In the genomic region with DNA sequence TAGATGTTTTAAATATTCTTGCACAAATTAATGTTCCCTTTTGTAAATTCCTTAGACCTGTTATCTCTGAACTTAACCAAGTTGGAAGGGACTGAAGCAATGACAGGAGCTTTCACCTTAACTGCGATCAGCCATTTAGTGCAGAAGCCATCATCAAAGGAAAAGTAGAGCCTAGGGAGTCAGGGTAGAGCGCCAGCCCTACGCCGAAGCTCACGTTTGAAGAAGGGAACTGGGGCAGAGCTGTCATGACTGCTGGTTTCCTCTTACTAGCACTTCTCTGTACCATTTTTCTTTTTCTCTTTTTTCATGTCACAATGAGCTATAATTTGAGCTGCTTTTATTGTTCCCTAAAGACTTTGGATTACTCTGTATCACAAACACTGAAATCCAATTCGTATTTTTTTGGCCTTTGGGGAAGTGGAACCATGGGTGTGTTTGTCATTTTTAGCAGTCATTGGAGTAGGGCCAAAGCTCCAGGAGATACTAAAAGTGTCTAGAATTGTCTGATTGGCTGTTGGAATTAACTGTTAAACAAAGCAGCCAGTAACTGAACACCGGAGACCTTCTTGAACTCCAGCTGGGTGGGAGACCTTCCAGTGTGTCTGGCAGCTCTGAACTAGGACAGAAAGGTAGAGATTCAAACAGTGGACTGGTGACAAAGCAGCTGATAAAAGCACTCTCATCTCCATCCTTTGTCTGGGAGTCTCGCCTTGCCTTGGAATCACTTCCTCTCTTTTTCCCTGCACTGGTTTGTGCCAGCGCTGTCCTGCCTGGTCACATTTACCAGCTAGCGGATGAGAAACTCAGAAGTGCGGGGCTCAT, we compare ENCODE assay signal across 7 cellular contexts. TPM values are rescaled to one million over a fixed set of nuclear protein-coding genes. Genes with fewer than 3 reads are reported as not detected.
DNase-seq lines count a peak whose midpoint lies in the region; ATAC-seq and TF ChIP-seq lines count a peak whose summit lies in the region.

No MANE protein-coding gene starts in this region.

- H3K27ac Mint-ChIP-seq in IgD-negative memory B cell (peak overlapping the region in 2 of 3 donors; percentile 28 to 64), endodermal cell (peak overlapping the region; percentile 32)

- ATAC-seq in GM19397 (IDR thresholded peaks at IDR 0.05; ENCODE audit: unreplicated experiment) = no peak
- ATAC-seq in HG03135 (IDR thresholded peaks at IDR 0.05; ENCODE audit: unreplicated experiment) = no peak
- no peak for ATAC-seq in GM18907 (IDR thresholded peaks at IDR 0.05; ENCODE audit: unreplicated experiment)

- H3K4me1 ChIP-seq in endodermal cell (ENCODE audit: control insufficient read depth, insufficient read depth, low read length) = no peaks in the 10 kb centered on the region

- peaks cover 16% of the 10 kb centered on the region for H3K36me3 ChIP-seq in endodermal cell (ENCODE audit: control insufficient read depth, insufficient read depth, low read length)

- WGBS in endodermal cell (ENCODE audit: insufficient coverage in 1 of 2, insufficient read length in 1 of 2), 2 experiments = 81% methylated on average over 9 to 11 of the region's 11 CpGs

- H3K4me1 Mint-ChIP-seq in IgD-negative memory B cell (peaks cover 32 to 44% (median 37%) of the 10 kb centered on the region in 3 donors), endodermal cell (peaks cover 12% of the 10 kb centered on the region)

- H3K27me3 Mint-ChIP-seq in IgD-negative memory B cell (no peaks in the 10 kb centered on the region), endodermal cell (ENCODE audit: insufficient read depth) (no peaks in the 10 kb centered on the region)

- no peaks in the 10 kb centered on the region for H3K9me3 Mint-ChIP-seq in IgD-negative memory B cell
- peaks cover 16% of the 10 kb centered on the region for H3K9me3 Mint-ChIP-seq in endodermal cell

- peak overlapping the region in 2 of 4 donors; percentile 70 to 72 for H3K4me3 Mint-ChIP-seq in IgD-negative memory B cell
- no peak overlapping the region for H3K4me3 Mint-ChIP-seq in endodermal cell

- H3K9ac ChIP-seq in endodermal cell (ENCODE audit: extremely low read depth, low read length, poor library complexity, severe bottlenecking) = no peak overlapping the region

- H3K27ac ChIP-seq in endodermal cell (ENCODE audit: low read depth, low read length) = peak overlapping the region; percentile 57

- TF ChIP-seq CTCF in endodermal cell (conservative IDR thresholded peaks at IDR 0.05) = no peak

- H3K4me3 ChIP-seq in endodermal cell (ENCODE audit: low read length) = peak overlapping the region; percentile 18

- no peaks in the 10 kb centered on the region for H3K27me3 ChIP-seq in endodermal cell (ENCODE audit: control insufficient read depth, insufficient read depth, low read length, poor library complexity, severe bottlenecking)

- DNase-seq in NCI-H2227 (lab: John Stamatoyannopoulos, UW; ENCODE audit: unreplicated experiment) (peak; percentile 40), endodermal cell (no peak), pons (ENCODE audit: low spot score) (peak; percentile 55)

- no peaks in the 10 kb centered on the region for H3K36me3 Mint-ChIP-seq in IgD-negative memory B cell
- peaks cover 45% of the 10 kb centered on the region for H3K36me3 Mint-ChIP-seq in endodermal cell (ENCODE audit: low read depth)

- no peaks in the 10 kb centered on the region for H3K9me3 ChIP-seq in endodermal cell (ENCODE audit: control insufficient read depth, low read length)

RNA-seq across cellular contexts. Expression of gene MTRFR, which starts 9.1 kb away (rescaled TPM):
- polyA plus RNA-seq in IgD-negative memory B cell = 54.9 TPM
- 10 to 100 TPM; 16.2 to 19.3 TPM for total RNA-seq in endodermal cell
- polyA plus RNA-seq in endodermal cell (2013, experiment 1 of 2) = 14.1 TPM
- polyA plus RNA-seq in endodermal cell (2013, experiment 2 of 2) = 17.1 TPM

RNA-seq across cellular contexts. Expression of gene MPHOSPH9, which starts 9.4 kb away (rescaled TPM):
- polyA plus RNA-seq in IgD-negative memory B cell = 20.0 TPM
- total RNA-seq in endodermal cell = 10 to 100 TPM; 68.4 to 85.3 TPM
- polyA plus RNA-seq in endodermal cell (2013, experiment 1 of 2) = 50.8 TPM
- 62.6 TPM for polyA plus RNA-seq in endodermal cell (2013, experiment 2 of 2)

RNA-seq across cellular contexts. Expression of gene CDK2AP1, which starts 29.4 kb away (rescaled TPM):
- polyA plus RNA-seq in IgD-negative memory B cell = 1.9 TPM
- total RNA-seq in endodermal cell = 100 to 1,000 TPM; 102 to 127 TPM
- 197 TPM for polyA plus RNA-seq in endodermal cell (2013, experiment 1 of 2)
- 198 TPM for polyA plus RNA-seq in endodermal cell (2013, experiment 2 of 2)
